Comparison of ENCODE assay signal across 8 cellular contexts in genomic region chr13:95191821-95192220, GRCh38.
DNase-seq lines count a peak whose midpoint lies in the region; ATAC-seq and TF ChIP-seq lines count a peak whose summit lies in the region.

No MANE protein-coding gene starts in this region.

- no peak overlapping the region for H3K4ac ChIP-seq in H9 (ENCODE audit: low read depth, low read length)

- H3K27me3 Mint-ChIP-seq in H9 (ENCODE audit: low read depth): no peaks in the 10 kb centered on the region
- no peaks in the 10 kb centered on the region for H3K27me3 Mint-ChIP-seq in activated naive CD8-positive, alpha-beta T cell treated with anti-CD3 and anti-CD28 coated beads, Interleukin-2, amount 10 ng/mL, durations not matched to agents 7 days and 5 days

- H2BK15ac ChIP-seq in H9 (ENCODE audit: low read depth, low read length): no peak overlapping the region

- no peak overlapping the region for H2AK5ac ChIP-seq in H9 (ENCODE audit: insufficient read length, low read length)

- intact Hi-C loops in left ventricle myocardium superior (cut with micrococcal nuclease): loop anchor here (2.0 kb wide), 1 partner anchor 189 kb away; no protein-coding TSS in a partner anchor

- no peak overlapping the region for H3K56ac ChIP-seq in H9 (ENCODE audit: insufficient read length, low read depth, low read length)

- H2AFZ ChIP-seq in H9 (ENCODE audit: low read length): no peak overlapping the region

- no peak overlapping the region for H3K4me3 ChIP-seq in GM12875 (ENCODE audit: low read depth, low read length)

- no peak overlapping the region for H3K14ac ChIP-seq in H9 (ENCODE audit: insufficient read depth, low read length)

- no peaks in the 10 kb centered on the region for H3K27me3 ChIP-seq in H9 (ENCODE audit: insufficient read depth, low read length)

- POLR2A ChIA-PET in activated naive CD8-positive, alpha-beta T cell treated with anti-CD3 and anti-CD28 coated beads, Interleukin-2, amount 10 ng/mL, durations not matched to agents 7 days and 5 days (lab: Charles Lee): interaction anchor here (0.7 to 2.0 kb wide), 2 partner anchors 189 to 212 kb away, joined by 5 to 8 read pairs; no protein-coding TSS in a partner anchor

- H3K9me3 ChIP-seq in H9 (ENCODE audit: control insufficient read depth, low read depth, low read length): no peaks in the 10 kb centered on the region

- DNase-seq in H9 (peak; percentile 89), left ventricle myocardium superior (peak; percentile 86), retina (peak; percentile 80), cerebellar nuclear complex (lab: John Stamatoyannopoulos, UW) (no peak)
- peak; percentile 79 for DNase-seq in activated naive CD8-positive, alpha-beta T cell treated with anti-CD3 and anti-CD28 coated beads, Interleukin-2, amount 10 ng/mL, durations not matched to agents 7 days and 5 days

- H3T11ph ChIP-seq in H9 (ENCODE audit: low read length): no peak overlapping the region

- no peaks in the 10 kb centered on the region for H3K4me1 ChIP-seq in H9 (ENCODE audit: insufficient read depth, low read length)

- no peak overlapping the region for H3K18ac ChIP-seq in H9 (ENCODE audit: insufficient read length, low read depth, low read length)

- peaks cover 5 to 6% of the 10 kb centered on the region in 2 experiments for H3K4me1 Mint-ChIP-seq in H9
- H3K4me1 Mint-ChIP-seq in activated naive CD8-positive, alpha-beta T cell treated with anti-CD3 and anti-CD28 coated beads, Interleukin-2, amount 10 ng/mL, durations not matched to agents 7 days and 5 days: peaks cover 4% of the 10 kb centered on the region

- no peaks in the 10 kb centered on the region; a peak in 1 of 7 replicates for H3K36me3 Mint-ChIP-seq in H9 (ENCODE audit: insufficient read depth in 1 of 3, low read depth in 3 of 3)
- H3K36me3 Mint-ChIP-seq in activated naive CD8-positive, alpha-beta T cell treated with anti-CD3 and anti-CD28 coated beads, Interleukin-2, amount 10 ng/mL, durations not matched to agents 7 days and 5 days: no peaks in the 10 kb centered on the region

- no peaks in the 10 kb centered on the region for H3K79me2 ChIP-seq in H9 (ENCODE audit: insufficient read depth, low read length)

- H2BK120ac ChIP-seq in H9 (ENCODE audit: low read depth, low read length, poor library complexity, severe bottlenecking): no peak overlapping the region

- no peak overlapping the region for H2BK5ac ChIP-seq in H9 (ENCODE audit: insufficient read length, low read length)

- H3K4me2 ChIP-seq in H9 (ENCODE audit: insufficient read depth, insufficient read length, low read length): no peak overlapping the region

- no peak overlapping the region for H2BK20ac ChIP-seq in H9 (ENCODE audit: low read depth, low read length, poor library complexity, severe bottlenecking)

- no peaks in the 10 kb centered on the region for H4K20me1 ChIP-seq in H9 (ENCODE audit: control insufficient read depth, insufficient read depth, insufficient read length)

- H3K23me2 ChIP-seq in H9 (ENCODE audit: insufficient read length, low read depth, low read length, poor library complexity, severe bottlenecking): no peaks in the 10 kb centered on the region

- no peak overlapping the region for H4K5ac ChIP-seq in H9 (ENCODE audit: insufficient read length, low read depth, low read length)

- H3K23ac ChIP-seq in H9 (ENCODE audit: insufficient read length, low read depth, low read length): no peak overlapping the region

- no peak overlapping the region for H4K91ac ChIP-seq in H9 (ENCODE audit: insufficient read length, low read depth, low read length)

- H3K27ac ChIP-seq in H9 (ENCODE audit: insufficient read length, low read depth, low read length): no peak overlapping the region

- H3K27ac Mint-ChIP-seq in H9: peak overlapping the region in 1 of 3 experiments; percentile 65; a peak in 1 of 7 replicates
- H3K27ac Mint-ChIP-seq in activated naive CD8-positive, alpha-beta T cell treated with anti-CD3 and anti-CD28 coated beads, Interleukin-2, amount 10 ng/mL, durations not matched to agents 7 days and 5 days: no peak overlapping the region

- no CpG with 5 or more reads among the region's 4 CpGs for WGBS in H9 (ENCODE audit: extremely low coverage, insufficient read length, low lambda C conversion rate)

- H4K8ac ChIP-seq in H9 (replicated peaks; ENCODE audit: insufficient read length, low read depth, low read length): no peak overlapping the region

- no peaks in the 10 kb centered on the region for H3K79me1 ChIP-seq in H9 (ENCODE audit: insufficient read depth, low read depth, low read length, poor library complexity, severe bottlenecking)

- ATAC-seq in SK-N-SH treated with all-trans-retinoic acid at 6 μM for 48 hours (peak; percentile 98), left ventricle myocardium superior (peak; percentile 92)
- ATAC-seq in activated naive CD8-positive, alpha-beta T cell treated with anti-CD3 and anti-CD28 coated beads, Interleukin-2, amount 10 ng/mL, durations not matched to agents 7 days and 5 days (ENCODE audit: low read depth): peak; percentile 83

- H2BK12ac ChIP-seq in H9 (ENCODE audit: insufficient read length, low read depth, low read length): no peak overlapping the region

- H3K9me3 Mint-ChIP-seq in H9: no peaks in the 10 kb centered on the region
- no peaks in the 10 kb centered on the region for H3K9me3 Mint-ChIP-seq in activated naive CD8-positive, alpha-beta T cell treated with anti-CD3 and anti-CD28 coated beads, Interleukin-2, amount 10 ng/mL, durations not matched to agents 7 days and 5 days

- H3K4me3 Mint-ChIP-seq in H9: no peak overlapping the region
- no peak overlapping the region for H3K4me3 Mint-ChIP-seq in activated naive CD8-positive, alpha-beta T cell treated with anti-CD3 and anti-CD28 coated beads, Interleukin-2, amount 10 ng/mL, durations not matched to agents 7 days and 5 days

- TF ChIP-seq CTCF in GM12875 (IDR thresholded peaks at IDR 0.05; ENCODE audit: borderline replicate concordance, insufficient read depth, low read depth, low read length) (peak; percentile 95), H9 (conservative IDR thresholded peaks at IDR 0.05) (peak; percentile 98), LNCAP (IDR thresholded peaks at IDR 0.05) (peak; percentile 84)

- no peak overlapping the region for H3K9ac ChIP-seq in H9 (ENCODE audit: extremely low read depth, insufficient read length, low read length)

TF ChIP-seq in SK-N-SH treated with all-trans-retinoic acid at 6 μM for 48 hours, 23 proteins besides CTCF, POLR2A, EP300 and RAD21:
- no peak for TF ChIP-seq ISL1 (CRISPR knock-in tag; IDR thresholded peaks at IDR 0.05)
- TF ChIP-seq OSR1 (CRISPR knock-in tag; IDR thresholded peaks at IDR 0.05): no peak
- TF ChIP-seq ZFP30 (CRISPR knock-in tag; IDR thresholded peaks at IDR 0.05): no peak
- TF ChIP-seq SNAI2 (CRISPR knock-in tag; IDR thresholded peaks at IDR 0.05): no peak
- no peak for TF ChIP-seq GLIS3 (CRISPR knock-in tag; IDR thresholded peaks at IDR 0.05)
- TF ChIP-seq CSDC2 (CRISPR knock-in tag; IDR thresholded peaks at IDR 0.05): no peak
- TF ChIP-seq PPARA (CRISPR knock-in tag; IDR thresholded peaks at IDR 0.05; ENCODE audit: borderline replicate concordance): no peak
- no peak for TF ChIP-seq BACH2 (CRISPR knock-in tag; IDR thresholded peaks at IDR 0.05; ENCODE audit: borderline replicate concordance)
- TF ChIP-seq ZNF565 (CRISPR knock-in tag; conservative IDR thresholded peaks at IDR 0.05; ENCODE audit: low read depth): no peak
- TF ChIP-seq TSHZ2 (CRISPR knock-in tag; IDR thresholded peaks at IDR 0.05): no peak
- TF ChIP-seq ESRRG (CRISPR knock-in tag; IDR thresholded peaks at IDR 0.05): no peak

Comparison
In these comparisons a context has a peak if more than half of its experiments do, and no peak if none do; other contexts are left out.
1. DNase-seq: peak in H9 (single experiment), activated naive CD8-positive, alpha-beta T cell treated with anti-CD3 and anti-CD28 coated beads, Interleukin-2, amount 10 ng/mL, durations not matched to agents 7 days and 5 days (single experiment), left ventricle myocardium superior (single experiment) and retina (single experiment); none in cerebellar nuclear complex (0 of 2).
2. Peak in every context shown above with its lines, with median percentiles within 50 percentile points of each other: CTCF ChIP-seq and ATAC-seq.